Comparison of ENCODE assay signal across 24 cellular contexts in the genomic region with DNA sequence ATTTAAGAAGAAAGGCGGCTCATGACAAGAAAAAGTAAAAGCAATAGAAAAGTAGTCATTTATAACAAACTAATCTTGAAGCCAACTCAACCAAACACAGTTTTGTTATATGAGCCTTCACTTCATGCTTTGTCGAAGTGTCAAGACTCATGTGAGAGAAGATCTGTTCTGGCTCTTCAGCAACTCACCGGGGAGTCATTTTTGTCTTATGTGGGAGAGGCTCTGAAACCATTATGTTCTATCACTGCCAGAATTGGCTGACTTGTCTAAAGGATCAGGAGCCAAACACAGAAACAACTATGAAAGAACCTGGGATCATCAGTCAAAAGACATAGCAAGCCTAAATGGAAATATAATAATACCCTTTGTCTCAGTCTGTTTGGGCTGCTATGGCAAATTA.
"Had no signal": no experiment of that assay in that cellular context is flagged by ENCODE, and none has a peak within 500 bp of the region (broad histone marks: within the 10 kb centered on the region; RNA-seq: fewer than 3 reads in every experiment).

No MANE protein-coding gene starts in this region.

- H3K4me3 ChIP-seq: colonic mucosa, heart right ventricle, left lung, lower lobe of right lung, pancreas, psoas muscle, thyroid gland, upper lobe of left lung had no signal

- H3K4me1 Mint-ChIP-seq: activated CD4-positive, alpha-beta T cell treated with anti-CD3 and anti-CD28 coated beads for 36 hours; activated CD8-positive, alpha-beta memory T cell treated with anti-CD3 and anti-CD28 coated beads, Interleukin-2, amount 10 ng/mL, durations not matched to agents 7 days and 5 days; nephron progenitor cell had no signal

- H3K9me3 Mint-ChIP-seq: activated naive CD4-positive, alpha-beta T cell treated with anti-CD3 and anti-CD28 coated beads, Interleukin-2, amount 50 U/mL, for 72 hours; activated T-helper 2 cell treated with anti-CD3 and anti-CD28 coated beads, Interferon-gamma antibody, Interleukin-2, Interleukin-4, amounts not matched to agents 10 μg/mL and 5 μg/mL and 100 μg/mL, durations not matched to agents 14 hours and 24 hours and 36 hours; effector memory CD8-positive, alpha-beta T cell; stimulated activated naive CD8-positive, alpha-beta T cell treated with anti-CD3 and anti-CD28 coated beads, Interleukin-15, Interleukin-2, amounts not matched to agents 100 ng/mL and 50 ng/mL, for 24 hours; T-helper 2 cell treated with Interferon-gamma antibody and Interleukin-4, amounts not matched to agents 5 μg/mL and 100 μg/mL, for 36 hours had no signal

- H3K27ac Mint-ChIP-seq: activated B cell treated with CpG ODN at 0.5 μM for 24 hours; activated CD4-positive, alpha-beta T cell treated with anti-CD3 and anti-CD28 coated beads for 36 hours; activated CD8-positive, alpha-beta memory T cell treated with anti-CD3 and anti-CD28 coated beads, Interleukin-2, amount 10 ng/mL, durations not matched to agents 7 days and 5 days; activated CD8-positive, alpha-beta T cell treated with anti-CD3 and anti-CD28 coated beads, Interleukin-2, amount 10 ng/mL, durations not matched to agents 7 days and 5 days; activated T-helper 2 cell treated with anti-CD3 and anti-CD28 coated beads, Interferon-gamma antibody, Interleukin-2, Interleukin-4, amounts not matched to agents 10 μg/mL and 5 μg/mL and 100 μg/mL, durations not matched to agents 14 hours and 24 hours and 36 hours; effector memory CD8-positive, alpha-beta T cell; nephron progenitor cell; stimulated activated naive CD8-positive, alpha-beta T cell treated with anti-CD3 and anti-CD28 coated beads, Interleukin-15, Interleukin-2, amounts not matched to agents 100 ng/mL and 50 ng/mL, for 24 hours; T-helper 2 cell treated with Interferon-gamma antibody and Interleukin-4, amounts not matched to agents 5 μg/mL and 100 μg/mL, for 36 hours had no signal

- DNase-seq: activated B cell treated with CpG ODN at 0.5 μM for 24 hours; activated CD4-positive, alpha-beta T cell treated with anti-CD3 and anti-CD28 coated beads for 36 hours; activated CD8-positive, alpha-beta memory T cell treated with anti-CD3 and anti-CD28 coated beads, Interleukin-2, amount 10 ng/mL, durations not matched to agents 7 days and 5 days; activated CD8-positive, alpha-beta T cell treated with anti-CD3 and anti-CD28 coated beads, Interleukin-2, amount 10 ng/mL, durations not matched to agents 7 days and 5 days; activated T-cell treated with anti-CD3 and anti-CD28 coated beads, Interleukin-2, amount 50 U/mL, for 48 hours; anterior cingulate cortex; colonic mucosa; effector memory CD8-positive, alpha-beta T cell; foreskin melanocyte; heart right ventricle; left lung; lower lobe of right lung; mesenchymal stem cell; nephron progenitor cell; pancreas; psoas muscle; stimulated activated CD4-positive, alpha-beta T cell treated with anti-CD3 and anti-CD28 coated beads, Interleukin-4, amount 100 ng/mL, for 1 hour; T-helper 1 cell; thyroid gland; upper lobe of left lung had no signal

- H3K4me3 Mint-ChIP-seq: activated B cell treated with CpG ODN at 0.5 μM for 24 hours; activated CD4-positive, alpha-beta T cell treated with anti-CD3 and anti-CD28 coated beads for 36 hours; activated CD8-positive, alpha-beta memory T cell treated with anti-CD3 and anti-CD28 coated beads, Interleukin-2, amount 10 ng/mL, durations not matched to agents 7 days and 5 days; activated CD8-positive, alpha-beta T cell treated with anti-CD3 and anti-CD28 coated beads, Interleukin-2, amount 10 ng/mL, durations not matched to agents 7 days and 5 days; effector memory CD8-positive, alpha-beta T cell; nephron progenitor cell; stimulated activated naive CD8-positive, alpha-beta T cell treated with anti-CD3 and anti-CD28 coated beads, Interleukin-15, Interleukin-2, amounts not matched to agents 100 ng/mL and 50 ng/mL, for 24 hours; T-helper 2 cell treated with Interferon-gamma antibody and Interleukin-4, amounts not matched to agents 5 μg/mL and 100 μg/mL, for 36 hours had no signal

- H3K27me3 Mint-ChIP-seq: activated B cell treated with CpG ODN at 0.5 μM for 24 hours; activated CD4-positive, alpha-beta T cell treated with anti-CD3 and anti-CD28 coated beads for 36 hours; activated CD8-positive, alpha-beta memory T cell treated with anti-CD3 and anti-CD28 coated beads, Interleukin-2, amount 10 ng/mL, durations not matched to agents 7 days and 5 days; effector memory CD8-positive, alpha-beta T cell; stimulated activated naive CD8-positive, alpha-beta T cell treated with anti-CD3 and anti-CD28 coated beads, Interleukin-15, Interleukin-2, amounts not matched to agents 100 ng/mL and 50 ng/mL, for 24 hours had no signal

- ATAC-seq: activated CD4-positive, alpha-beta T cell treated with anti-CD3 and anti-CD28 coated beads for 36 hours; activated CD8-positive, alpha-beta memory T cell treated with anti-CD3 and anti-CD28 coated beads, Interleukin-2, amount 10 ng/mL, durations not matched to agents 7 days and 5 days; activated CD8-positive, alpha-beta T cell treated with anti-CD3 and anti-CD28 coated beads, Interleukin-2, amount 10 ng/mL, durations not matched to agents 7 days and 5 days; activated naive CD4-positive, alpha-beta T cell treated with anti-CD3 and anti-CD28 coated beads, Interleukin-2, amount 50 U/mL, for 72 hours; effector memory CD8-positive, alpha-beta T cell; heart right ventricle; left lung; lower lobe of right lung; pancreas; psoas muscle had no signal
